In genomic region chr11:107842412-107842811, GRCh38 we compare ENCODE assay signal across 8 cellular contexts. TPM values are rescaled to one million over a fixed set of nuclear protein-coding genes. Genes with fewer than 3 reads are reported as not detected.
A peak's percentile ranks its signal among the peaks of the same experiment; 100 is the strongest.
DNase-seq lines count a peak whose midpoint lies in the region; ATAC-seq and TF ChIP-seq lines count a peak whose summit lies in the region.
"Not testable (repeated sequence)": the region's sequence is repeated elsewhere in the genome, so short reads cannot be mapped to it uniquely, and the experiment has no call there.

No MANE protein-coding gene starts in this region.

- peaks cover 14% of the 10 kb centered on the region for H3F3A ChIP-seq in smooth muscle cell (ENCODE audit: low read depth)

- H3K36me3 ChIP-seq in A673 (ENCODE audit: insufficient read depth, low read length, poor library complexity, severe bottlenecking); endodermal cell (ENCODE audit: control insufficient read depth, insufficient read depth, low read length); smooth muscle cell (ENCODE audit: low read depth): not testable (repeated sequence)

- TF ChIP-seq CTCF in A673 (conservative IDR thresholded peaks at IDR 0.05; ENCODE audit: low read depth, low read length); RWPE1 (conservative IDR thresholded peaks at IDR 0.05; ENCODE audit: low read depth); endodermal cell (conservative IDR thresholded peaks at IDR 0.05); smooth muscle cell (IDR thresholded peaks at IDR 0.05; ENCODE audit: borderline replicate concordance, insufficient read depth, poor library complexity, severe bottlenecking): not testable (repeated sequence)

- POLR2A ChIA-PET in A673 (lab: Charles Lee; ENCODE audit: low non-redundant PET); RWPE1 (lab: Yijun Ruan, JAX; ENCODE audit: low non-redundant PET); activated CD4-positive, alpha-beta memory T cell treated with anti-CD3 and anti-CD28 coated beads for 36 hours (lab: Charles Lee): not testable (repeated sequence)

- not testable (repeated sequence) for H3K79me2 ChIP-seq in smooth muscle cell (ENCODE audit: low read depth)

- H3K4me3 ChIP-seq in A673 (ENCODE audit: low read depth, low read length, poor library complexity, severe bottlenecking); endodermal cell (ENCODE audit: low read length); smooth muscle cell: not testable (repeated sequence)

- TF ChIP-seq RAD21 in Ishikawa (IDR thresholded peaks at IDR 0.05; ENCODE audit: low read depth): not testable (repeated sequence)

- not testable (repeated sequence) for H4K20me1 ChIP-seq in smooth muscle cell (ENCODE audit: low read depth)

- not testable (repeated sequence) for H3K9ac ChIP-seq in endodermal cell (ENCODE audit: extremely low read depth, low read length, poor library complexity, severe bottlenecking); smooth muscle cell (ENCODE audit: low read depth)

- not testable (repeated sequence) for H3K4me3 Mint-ChIP-seq in activated CD4-positive, alpha-beta memory T cell treated with anti-CD3 and anti-CD28 coated beads for 36 hours; endodermal cell
- H3K4me3 Mint-ChIP-seq in activated T-cell treated with anti-CD3 and anti-CD28 coated beads, Interleukin-2, amount 50 U/mL, for 72 hours: peak overlapping the region in 1 of 2 donors; percentile 71
- H3K4me3 Mint-ChIP-seq in activated naive CD4-positive, alpha-beta T cell treated with anti-CD3 and anti-CD28 coated beads, Interleukin-2, amount 50 U/mL, for 24 hours: peak overlapping the region; percentile 8

- not testable (repeated sequence) for H2AFZ ChIP-seq in smooth muscle cell (ENCODE audit: low read depth)

- H3K27ac ChIP-seq in A673 (ENCODE audit: low read depth, low read length, poor library complexity, severe bottlenecking) (peak overlapping the region; percentile 18), RWPE1 (peak overlapping the region; percentile 98), smooth muscle cell (ENCODE audit: low read depth) (peak overlapping the region; percentile 68)
- not testable (repeated sequence) for H3K27ac ChIP-seq in endodermal cell (ENCODE audit: low read depth, low read length)

- not testable (repeated sequence) for H3K4me2 ChIP-seq in smooth muscle cell

- not testable (repeated sequence) for H3K9me3 Mint-ChIP-seq in activated CD4-positive, alpha-beta memory T cell treated with anti-CD3 and anti-CD28 coated beads for 36 hours; activated T-cell treated with anti-CD3 and anti-CD28 coated beads, Interleukin-2, amount 50 U/mL, for 72 hours; activated naive CD4-positive, alpha-beta T cell treated with anti-CD3 and anti-CD28 coated beads, Interleukin-2, amount 50 U/mL, for 24 hours; endodermal cell

- peaks cover 61% of the 10 kb centered on the region for H3K4me1 Mint-ChIP-seq in activated CD4-positive, alpha-beta memory T cell treated with anti-CD3 and anti-CD28 coated beads for 36 hours (ENCODE audit: low read depth)
- H3K4me1 Mint-ChIP-seq in activated T-cell treated with anti-CD3 and anti-CD28 coated beads, Interleukin-2, amount 50 U/mL, for 72 hours (ENCODE audit: low read depth): peaks cover 51% of the 10 kb centered on the region
- H3K4me1 Mint-ChIP-seq in activated naive CD4-positive, alpha-beta T cell treated with anti-CD3 and anti-CD28 coated beads, Interleukin-2, amount 50 U/mL, for 24 hours: peaks cover 50% of the 10 kb centered on the region
- peaks cover 12% of the 10 kb centered on the region for H3K4me1 Mint-ChIP-seq in endodermal cell

- not testable (repeated sequence) for H3K27me3 ChIP-seq in A673 (replicated peaks; ENCODE audit: insufficient read depth, low read depth, low read length, poor library complexity); endodermal cell (ENCODE audit: control insufficient read depth, insufficient read depth, low read length, poor library complexity, severe bottlenecking); smooth muscle cell (ENCODE audit: low read depth)

- H3K36me3 Mint-ChIP-seq in activated CD4-positive, alpha-beta memory T cell treated with anti-CD3 and anti-CD28 coated beads for 36 hours; activated T-cell treated with anti-CD3 and anti-CD28 coated beads, Interleukin-2, amount 50 U/mL, for 72 hours (ENCODE audit: insufficient read depth in 2 of 2); activated naive CD4-positive, alpha-beta T cell treated with anti-CD3 and anti-CD28 coated beads, Interleukin-2, amount 50 U/mL, for 24 hours; endodermal cell (ENCODE audit: low read depth): not testable (repeated sequence)

- not testable (repeated sequence) for BruUV-seq in A673 (replicated peaks; lab: Mats Ljungman, UMichigan)

- H3K27me3 Mint-ChIP-seq in activated CD4-positive, alpha-beta memory T cell treated with anti-CD3 and anti-CD28 coated beads for 36 hours; activated T-cell treated with anti-CD3 and anti-CD28 coated beads, Interleukin-2, amount 50 U/mL, for 72 hours (ENCODE audit: low read depth); activated naive CD4-positive, alpha-beta T cell treated with anti-CD3 and anti-CD28 coated beads, Interleukin-2, amount 50 U/mL, for 24 hours; endodermal cell (ENCODE audit: insufficient read depth): not testable (repeated sequence)

- intact Hi-C loops in A673 (cut with micrococcal nuclease; ENCODE audit: unreplicated experiment): loop anchor here (2.0 kb wide), 1 partner anchor 14 kb away; no protein-coding TSS in a partner anchor
- intact Hi-C loops in activated CD4-positive, alpha-beta memory T cell treated with anti-CD3 and anti-CD28 coated beads for 36 hours (cut with micrococcal nuclease): loop anchor here (5.0 to 10.0 kb wide), 3 partner anchors 380 to 1820 kb away; partner anchors contain the start of genes ATM, C11orf65, MSANTD4 and NPAT

- peaks cover 49% of the 10 kb centered on the region for H3K4me1 ChIP-seq in A673 (ENCODE audit: insufficient read depth, low read length, poor library complexity, severe bottlenecking)
- H3K4me1 ChIP-seq in endodermal cell (ENCODE audit: control insufficient read depth, insufficient read depth, low read length); smooth muscle cell (ENCODE audit: low read depth): not testable (repeated sequence)

- ATAC-seq in activated T-cell treated with anti-CD3 and anti-CD28 coated beads, Interleukin-2, amount 50 U/mL, for 72 hours (replicated peaks in 1 of 2): not testable (repeated sequence)

- H3K9me3 ChIP-seq in A673 (ENCODE audit: low read depth, low read length, poor library complexity, severe bottlenecking); endodermal cell (ENCODE audit: control insufficient read depth, low read length); smooth muscle cell (replicated peaks; ENCODE audit: low read depth): not testable (repeated sequence)

- peak overlapping the region; percentile 67 for H3K27ac Mint-ChIP-seq in activated CD4-positive, alpha-beta memory T cell treated with anti-CD3 and anti-CD28 coated beads for 36 hours
- H3K27ac Mint-ChIP-seq in activated T-cell treated with anti-CD3 and anti-CD28 coated beads, Interleukin-2, amount 50 U/mL, for 72 hours: peak overlapping the region; percentile 68
- H3K27ac Mint-ChIP-seq in activated naive CD4-positive, alpha-beta T cell treated with anti-CD3 and anti-CD28 coated beads, Interleukin-2, amount 50 U/mL, for 24 hours: peak overlapping the region; percentile 74
- not testable (repeated sequence) for H3K27ac Mint-ChIP-seq in endodermal cell

- DNase-seq in A673 (ENCODE audit: low spot score); RWPE1 (ENCODE audit: low spot score); activated CD4-positive, alpha-beta memory T cell treated with anti-CD3 and anti-CD28 coated beads for 36 hours; activated T-cell treated with anti-CD3 and anti-CD28 coated beads, Interleukin-2, amount 50 U/mL, for 72 hours; smooth muscle cell (lab: John Stamatoyannopoulos, UW; ENCODE audit: unreplicated experiment): not testable (repeated sequence)
- peak; percentile 16 for DNase-seq in endodermal cell

- CTCF ChIA-PET in A673 (lab: Charles Lee); activated CD4-positive, alpha-beta memory T cell treated with anti-CD3 and anti-CD28 coated beads for 36 hours (lab: Charles Lee): not testable (repeated sequence)
- CTCF ChIA-PET in RWPE1 (lab: Yijun Ruan, JAX): interaction anchor here (0.6 to 1.0 kb wide), 5 partner anchors 13 to 681 kb away, joined by 3 to 10 read pairs (median 4); no protein-coding TSS in a partner anchor

- peak; percentile 35; the same call in 1 of the 2 replicates for TF ChIP-seq EP300 in Ishikawa (IDR thresholded peaks at IDR 0.05; ENCODE audit: borderline replicate concordance)

- 94 to 97% methylated on average over 3 to 6 of the region's 6 CpGs for WGBS in endodermal cell (ENCODE audit: insufficient coverage in 1 of 2, insufficient read length in 1 of 2), 2 experiments
- 88% methylated on average over 6 of the region's 6 CpGs for WGBS in smooth muscle cell (ENCODE audit: low lambda C conversion rate)

TF ChIP-seq in Ishikawa, 13 proteins besides CTCF, POLR2A, EP300 and RAD21:
- TF ChIP-seq NFIC (IDR thresholded peaks at IDR 0.05) (peak; percentile 11; the same call in 1 of the 2 replicates), CEBPB (IDR thresholded peaks at IDR 0.05) (peak; percentile 92), TEAD4 (IDR thresholded peaks at IDR 0.05) (peak; percentile 84)

RNA-seq across cellular contexts. Expression of gene SLC35F2, which starts 16.2 kb away (rescaled TPM):
- total RNA-seq in A673 (2021) (80.8 and 95.4 TPM in 2 replicates), endodermal cell (10 to 100 TPM; 18.8 to 23.6 TPM), smooth muscle cell (7.8 and 11.8 TPM in 2 replicates)
- 10 to 100 TPM; 22.8 to 24.5 TPM for total RNA-seq in activated CD4-positive, alpha-beta memory T cell treated with anti-CD3 and anti-CD28 coated beads for 36 hours
- 10 to 100 TPM; 22.4 to 29.4 TPM for total RNA-seq in activated T-cell treated with anti-CD3 and anti-CD28 coated beads, Interleukin-2, amount 50 U/mL, for 72 hours
- 6.3 TPM for polyA plus RNA-seq in endodermal cell (2013, experiment 1 of 2)
- 6.1 TPM for polyA plus RNA-seq in endodermal cell (2013, experiment 2 of 2)
- 2.4 and 10.4 TPM in 2 replicates for polyA plus RNA-seq in smooth muscle cell
